6 cellular contexts compared by ENCODE assay signal in the genomic region with DNA sequence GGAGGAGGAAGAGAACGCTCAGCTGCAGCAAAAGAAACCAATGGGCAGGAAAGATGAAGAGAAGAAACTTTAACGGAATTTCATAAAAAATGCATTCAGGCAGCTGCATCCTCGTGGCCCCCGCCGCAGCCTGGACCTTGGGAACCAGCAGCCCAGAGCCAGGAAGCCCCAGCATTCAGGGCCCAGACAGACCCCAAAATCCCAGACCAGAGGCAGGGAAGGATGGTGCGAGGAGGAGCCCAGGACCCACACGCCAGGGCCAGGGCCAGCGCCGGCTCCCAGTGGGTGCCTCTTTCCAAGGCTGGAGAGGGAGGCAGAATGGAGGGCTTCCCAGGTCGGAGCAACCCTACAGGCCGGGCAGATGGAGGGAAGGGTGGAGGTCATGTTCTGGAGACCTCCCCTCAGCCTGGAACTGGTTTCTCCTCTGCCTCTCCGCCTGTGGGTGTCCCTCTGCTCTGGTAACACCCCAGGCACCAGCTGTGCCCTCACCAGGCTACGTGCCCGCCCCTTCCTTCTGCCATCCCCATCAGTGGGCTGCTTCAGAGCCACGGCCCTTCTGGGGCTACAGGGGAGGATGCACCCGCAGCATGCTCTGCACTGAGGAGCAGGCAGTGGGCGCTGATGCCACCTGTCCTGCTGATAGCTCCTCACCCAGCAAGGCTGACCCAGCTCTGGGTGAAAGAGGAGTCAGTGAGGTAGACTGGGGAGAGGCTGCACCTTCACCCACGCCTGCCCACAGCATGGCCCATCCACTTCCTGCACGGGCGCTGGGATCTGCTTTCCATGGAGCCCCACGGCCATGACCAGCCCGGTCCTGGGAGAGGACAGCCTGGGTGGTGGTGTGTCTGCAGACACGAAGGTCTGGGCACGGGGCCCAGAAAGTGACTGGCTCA. TPM values are rescaled to one million over a fixed set of nuclear protein-coding genes. Genes with fewer than 3 reads are reported as not detected.
DNase-seq lines count a peak whose midpoint lies in the region; ATAC-seq and TF ChIP-seq lines count a peak whose summit lies in the region.

No MANE protein-coding gene starts in this region.

- H3K36me3 ChIP-seq in SJSA1 (peaks cover 30% of the 10 kb centered on the region), cardiac muscle cell (no peaks in the 10 kb centered on the region), suprapubic skin (no peaks in the 10 kb centered on the region)

- no peak for TF ChIP-seq POLR2A in suprapubic skin (IDR thresholded peaks at IDR 0.05)

- H3K4me3 ChIP-seq in SJSA1 (peak overlapping the region; percentile 94), cardiac muscle cell (peak overlapping the region; percentile 94), suprapubic skin (peak overlapping the region; percentile 87)

- H3K4me1 ChIP-seq in SJSA1 (replicated peaks), result peaks cover 20% of the 10 kb centered on the region
- no peaks in the 10 kb centered on the region for H3K4me1 ChIP-seq in cardiac muscle cell (ENCODE audit: low read depth)
- H3K4me1 ChIP-seq in suprapubic skin, result peaks cover 37% of the 10 kb centered on the region

- H3K9me3 ChIP-seq in SJSA1 (replicated peaks) (peaks cover 7% of the 10 kb centered on the region), cardiac muscle cell (ENCODE audit: low read depth) (no peaks in the 10 kb centered on the region), suprapubic skin (no peaks in the 10 kb centered on the region)

- H3K27me3 ChIP-seq in SJSA1 (replicated peaks), result no peaks in the 10 kb centered on the region
- H3K27me3 ChIP-seq in cardiac muscle cell, result no peaks in the 10 kb centered on the region
- H3K27me3 ChIP-seq in suprapubic skin, result no peaks in the 10 kb centered on the region

- WGBS in suprapubic skin, result 42% methylated on average over 10 of the region's 24 CpGs

- H3K27ac ChIP-seq in SJSA1 (peak overlapping the region; percentile 59; the same call in 1 of the 2 replicates), cardiac muscle cell (no peak overlapping the region), suprapubic skin (peak overlapping the region; percentile 96)

- ATAC-seq in GM18502 (IDR thresholded peaks at IDR 0.05; ENCODE audit: poor library complexity, unreplicated experiment), result no peak

- DNase-seq in DMS 273 treated with DMSO at 0.1 percent for 48 hours (lab: John Stamatoyannopoulos, UW) (peak; percentile 60), SJSA1 (ENCODE audit: low read depth in 1 of 2, low spot score in 2 of 2) (no peak), cardiac muscle cell (ENCODE audit: low read depth in 1 of 2, low spot score in 1 of 2) (peak in 1 of 2 donors; percentile 46), suprapubic skin (ENCODE audit: low spot score in 2 of 2) (no peak), hippocampal formation (lab: John Stamatoyannopoulos, UW) (no peak)

- no peak for TF ChIP-seq CTCF in cardiac muscle cell (IDR thresholded peaks at IDR 0.05; ENCODE audit: low read depth, low read length)
- TF ChIP-seq CTCF in suprapubic skin (IDR thresholded peaks at IDR 0.05), result no peak

- TF ChIP-seq EP300 in suprapubic skin (IDR thresholded peaks at IDR 0.05), result no peak

RNA-seq across cellular contexts. Expression of a gene that starts 1.2 kb away (rescaled TPM):
- 8.5 and 10.7 TPM in 2 replicates for total RNA-seq in SJSA1 (2014; rRNA removed; shearing (Covaris generic))
- total RNA-seq in cardiac muscle cell, result 35.6 and 47.9 TPM in 2 replicates
- polyA plus RNA-seq in cardiac muscle cell, result 75.4 and 75.8 TPM in 2 replicates
- 10 to 100 TPM; 24.2 to 44.1 (median 30.6) TPM for total RNA-seq in suprapubic skin

RNA-seq across cellular contexts. Expression of a gene that starts 10.5 kb away (rescaled TPM):
- 91.5 and 113 TPM in 2 replicates for total RNA-seq in SJSA1 (2014; rRNA removed; shearing (Covaris generic))
- 64.8 and 81.6 TPM in 2 replicates for total RNA-seq in cardiac muscle cell
- polyA plus RNA-seq in cardiac muscle cell, result 179 and 198 TPM in 2 replicates
- 10 to 100 TPM; 19.2 to 36.4 (median 29.0) TPM for total RNA-seq in suprapubic skin

RNA-seq across cellular contexts. Expression of a gene that starts 10.8 kb away (rescaled TPM):
- 13.1 and 13.8 TPM in 2 replicates for total RNA-seq in SJSA1 (2014; rRNA removed; shearing (Covaris generic))
- 33.5 and 35.3 TPM in 2 replicates for total RNA-seq in cardiac muscle cell
- 25.6 and 30.0 TPM in 2 replicates for polyA plus RNA-seq in cardiac muscle cell
- total RNA-seq in suprapubic skin, result 10 to 100 TPM; 27.0 to 68.8 (median 35.3) TPM

RNA-seq across cellular contexts. Expression of a gene that starts 17.0 kb away (rescaled TPM):
- total RNA-seq in SJSA1 (2014; rRNA removed; shearing (Covaris generic)), result 8.5 and 21.7 TPM in 2 replicates
- total RNA-seq in cardiac muscle cell (8.9 and 13.2 TPM in 2 replicates), suprapubic skin (10 to 100 TPM in 2 of 4 donors, 1 to 10 TPM in 2; 6.1 to 14.4 (median 10.1) TPM)
- 12.2 and 17.7 TPM in 2 replicates for polyA plus RNA-seq in cardiac muscle cell
